30 cellular contexts compared by ENCODE assay signal in the genomic region with DNA sequence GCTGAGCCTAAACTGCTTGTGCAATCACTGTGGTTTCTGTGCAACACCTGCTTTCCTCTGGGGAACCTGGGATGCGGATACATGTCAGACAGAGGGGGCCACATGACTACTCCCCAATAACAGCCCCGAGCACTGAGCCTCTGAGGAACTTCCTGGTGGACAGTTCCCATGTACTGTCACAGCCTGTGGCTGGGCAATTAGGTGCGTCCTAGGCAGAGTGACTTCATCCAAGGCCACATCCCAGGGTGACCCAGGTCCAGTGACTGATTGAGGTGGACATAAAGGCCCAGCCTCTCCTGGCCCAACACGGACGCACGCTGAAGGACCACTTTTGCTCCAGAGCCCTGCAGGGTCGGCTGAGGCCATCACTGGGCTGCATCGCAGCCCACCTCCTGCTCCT. TPM values are rescaled to one million over a fixed set of nuclear protein-coding genes. Genes with fewer than 3 reads are reported as not detected.
"Had no signal": no experiment of that assay in that cellular context is flagged by ENCODE, and none has a peak within 500 bp of the region (broad histone marks: within the 10 kb centered on the region; RNA-seq: fewer than 3 reads in every experiment).

No MANE protein-coding gene starts in this region.

- H3K27me3 ChIP-seq: colonic mucosa, esophagus squamous epithelium, gastrocnemius medialis, heart right ventricle, left lung had no signal

- H3K4me3 Mint-ChIP-seq: dendritic cell treated with granulocyte-macrophage colony-stimulating factor and Interleukin-4, amounts not matched to agents 40 ng/mL and 50 ng/mL, for 4 days; effector memory CD8-positive, alpha-beta T cell; endodermal cell; mesothelial cell of epicardium had no signal

- H3K9me3 Mint-ChIP-seq: dendritic cell treated with granulocyte-macrophage colony-stimulating factor and Interleukin-4, amounts not matched to agents 40 ng/mL and 50 ng/mL, for 4 days; effector memory CD8-positive, alpha-beta T cell; endodermal cell; mesothelial cell of epicardium; naive B cell had no signal

- DNase-seq: colonic mucosa; cortex of kidney; effector CD8-positive, alpha-beta T cell; effector memory CD8-positive, alpha-beta T cell; endodermal cell; erythroblast; esophagus squamous epithelium; foreskin fibroblast; foreskin melanocyte; gastrocnemius medialis; glutamatergic neuron; head of caudate nucleus; heart right ventricle; hippocampal formation; left cardiac atrium; left ventricle myocardium superior; lower lobe of right lung; mesenchymal stem cell; mucosa of descending colon; naive B cell had no signal

- H3K27ac ChIP-seq: colonic mucosa, epithelial cell of prostate, esophagus squamous epithelium, gastrocnemius medialis, heart right ventricle, left lung, lower lobe of right lung had no signal

- H3K4me1 ChIP-seq: colonic mucosa had no signal

- H3K4me1 Mint-ChIP-seq: endodermal cell, mesothelial cell of epicardium had no signal

- H3K27me3 Mint-ChIP-seq: dendritic cell treated with granulocyte-macrophage colony-stimulating factor and Interleukin-4, amounts not matched to agents 40 ng/mL and 50 ng/mL, for 4 days; effector memory CD8-positive, alpha-beta T cell; naive B cell had no signal

- H3K4me3 ChIP-seq: colonic mucosa, esophagus squamous epithelium, gastrocnemius medialis, heart right ventricle, left lung, lower lobe of right lung, mucosa of descending colon had no signal

- H3K9me3 ChIP-seq: colonic mucosa, esophagus squamous epithelium, gastrocnemius medialis, heart right ventricle, left lung, lower lobe of right lung, mucosa of descending colon had no signal

- H3K27ac Mint-ChIP-seq: dendritic cell treated with granulocyte-macrophage colony-stimulating factor and Interleukin-4, amounts not matched to agents 40 ng/mL and 50 ng/mL, for 4 days; endodermal cell; mesothelial cell of epicardium; naive B cell had no signal

RNA-seq across cellular contexts. Expression of gene SIGLEC11, which starts 40.2 kb away (rescaled TPM):
- total RNA-seq: dermis microvascular lymphatic vessel endothelial cell, endodermal cell, esophagus mucosa, kidney epithelial cell, lung microvascular endothelial cell, myocyte had no signal
- polyA plus RNA-seq: keratinocyte had no signal
